ENCODE assay signal across 30 cellular contexts in the genomic region with DNA sequence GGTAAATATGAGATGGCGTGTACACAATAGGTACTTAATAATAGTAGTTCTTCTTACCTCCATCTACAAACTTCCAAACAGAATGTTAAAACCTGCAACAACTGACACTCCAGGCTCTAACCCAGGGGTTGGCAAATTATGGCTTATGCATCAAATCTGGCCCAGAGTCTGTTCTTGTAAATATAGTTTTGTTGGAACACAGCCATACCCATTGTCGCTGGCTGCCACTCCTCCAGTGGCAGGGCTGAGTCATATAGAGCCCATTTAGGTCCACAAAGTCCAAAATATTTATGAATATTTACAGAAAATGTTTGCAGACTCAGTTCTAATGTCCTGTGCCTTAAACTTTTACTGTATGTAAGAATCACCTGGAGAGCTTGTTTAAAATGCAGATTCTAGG.
DNase-seq lines count a peak whose midpoint lies in the region; ATAC-seq, FAIRE-seq and TF ChIP-seq lines count a peak whose summit lies in the region.
"Had no signal": no experiment of that assay in that cellular context is flagged by ENCODE, and none has a peak within 500 bp of the region (broad histone marks: within the 10 kb centered on the region; RNA-seq: fewer than 3 reads in every experiment).

No MANE protein-coding gene starts in this region.

- POLR2A ChIA-PET in MCF 10A (lab: Yijun Ruan, JAX) = no interaction called here
- POLR2A ChIA-PET in PC-3 (lab: Charles Lee; ENCODE audit: unreplicated experiment) = no interaction called here

- H3K27ac Mint-ChIP-seq in MCF 10A (ENCODE audit: low read depth, unreplicated experiment) (no peak overlapping the region), osteocyte (ENCODE audit: unreplicated experiment) (no peak overlapping the region)
- H3K27ac Mint-ChIP-seq: activated CD4-positive, alpha-beta memory T cell treated with anti-CD3 and anti-CD28 coated beads, Interleukin-2, amount 10 ng/mL, durations not matched to agents 7 days and 5 days; B cell; CD8-positive, alpha-beta T cell; natural killer cell treated with Interleukin-12 subunit alpha and Interleukin-12 subunit beta and Interleukin-15 and Interleukin-18, amount 100 ng/mL, for 72 hours had no signal

- no TSS peak for BruUV-seq in MCF 10A (replicated peaks; lab: Mats Ljungman, UMichigan)
- BruUV-seq in PC-3 (replicated peaks; lab: Mats Ljungman, UMichigan) = no TSS peak

- H3K79me2 ChIP-seq in PC-3 (ENCODE audit: low read length) = no peaks in the 10 kb centered on the region

- FAIRE-seq in GM12892 (lab: Jason Lieb, UNC) = no peak
- FAIRE-seq: frontal cortex, G401.6, GM19239, small intestine had no signal

- H3K4me3 ChIP-seq in breast epithelium (no peak overlapping the region), PC-3 (ENCODE audit: low read length) (no peak overlapping the region), HAP-1 (no peak overlapping the region)
- H3K4me3 ChIP-seq: ascending aorta, lower lobe of right lung, tibial nerve had no signal

- no peaks in the 10 kb centered on the region for H4K20me1 ChIP-seq in PC-3 (ENCODE audit: low read length)

- H3K4me1 Mint-ChIP-seq in MCF 10A (ENCODE audit: insufficient read depth, unreplicated experiment) (peaks cover 41% of the 10 kb centered on the region), osteocyte (ENCODE audit: unreplicated experiment) (peaks cover 8% of the 10 kb centered on the region)
- H3K4me1 Mint-ChIP-seq: activated CD4-positive, alpha-beta memory T cell treated with anti-CD3 and anti-CD28 coated beads, Interleukin-2, amount 10 ng/mL, durations not matched to agents 7 days and 5 days; B cell had no signal

- H3K36me3 Mint-ChIP-seq in MCF 10A (ENCODE audit: insufficient read depth, unreplicated experiment) (no peaks in the 10 kb centered on the region), osteocyte (ENCODE audit: unreplicated experiment) (no peaks in the 10 kb centered on the region)
- H3K36me3 Mint-ChIP-seq: CD8-positive, alpha-beta T cell; natural killer cell treated with Interleukin-12 subunit alpha and Interleukin-12 subunit beta and Interleukin-15 and Interleukin-18, amount 100 ng/mL, for 72 hours had no signal

- H2AFZ ChIP-seq in PC-3 (ENCODE audit: low read length) = no peak overlapping the region

- no peaks in the 10 kb centered on the region for H3K4me1 ChIP-seq in breast epithelium
- H3K4me1 ChIP-seq in PC-3 (ENCODE audit: insufficient read depth, low read length) = peaks cover 50% of the 10 kb centered on the region
- peaks cover 20% of the 10 kb centered on the region for H3K4me1 ChIP-seq in HAP-1
- H3K4me1 ChIP-seq: ascending aorta, lower lobe of right lung, tibial nerve had no signal

- DNase-seq in MCF 10A (ENCODE audit: unreplicated experiment) = peak; percentile 37
- DNase-seq in breast epithelium (ENCODE audit: low spot score in 2 of 2) = no peak
- peak; percentile 39 for DNase-seq in NCI-H1105 (lab: John Stamatoyannopoulos, UW)
- DNase-seq in PC-3 = peak; percentile 89
- DNase-seq in GM12892 (ENCODE audit: insufficient read length) = no peak
- DNase-seq in osteocyte (ENCODE audit: extremely low spot score, unreplicated experiment) = no peak
- DNase-seq in HAP-1 (ENCODE audit: low spot score in 2 of 2) = no peak
- DNase-seq: activated CD4-positive, alpha-beta memory T cell treated with anti-CD3 and anti-CD28 coated beads, Interleukin-2, amount 10 ng/mL, durations not matched to agents 7 days and 5 days; activated CD8-positive, alpha-beta memory T cell treated with anti-CD3 and anti-CD28 coated beads, Interleukin-2, amount 50 U/mL, for 48 hours; activated naive CD4-positive, alpha-beta T cell treated with anti-CD3 and anti-CD28 coated beads, Interleukin-2, amount 50 U/mL, for 16 hours; CD8-positive, alpha-beta T cell; cortex of kidney; DMS 273 treated with DMSO at 0.1 percent for 48 hours; HCEC 1CT; Kasumi-1; kidney glomerular epithelial cell; lower lobe of right lung; NCI-H1417; RPMI8226; small intestine; T-helper 1 cell had no signal

- H3K27me3 ChIP-seq in breast epithelium (no peaks in the 10 kb centered on the region), PC-3 (ENCODE audit: low read length) (no peaks in the 10 kb centered on the region), HAP-1 (ENCODE audit: low read depth) (no peaks in the 10 kb centered on the region)
- H3K27me3 ChIP-seq: ascending aorta, tibial nerve had no signal

- H3K9me2 ChIP-seq in PC-3 (replicated peaks; ENCODE audit: low read length) = no peaks in the 10 kb centered on the region

- H3K9me3 ChIP-seq in breast epithelium = no peaks in the 10 kb centered on the region
- no peaks in the 10 kb centered on the region for H3K9me3 ChIP-seq in PC-3 (ENCODE audit: low read length)
- H3K9me3 ChIP-seq in HAP-1 = no peaks in the 10 kb centered on the region
- H3K9me3 ChIP-seq: ascending aorta, lower lobe of right lung, tibial nerve had no signal

- no peak overlapping the region for H3K9ac ChIP-seq in PC-3 (ENCODE audit: low read length)

- intact Hi-C loops in MCF 10A (cut with micrococcal nuclease) (no loop called here), breast epithelium (cut with DNase I; ENCODE audit: low total_unique reads) (no loop called here), PC-3 (cut with micrococcal nuclease) (no loop called here)

- no peak overlapping the region for H3K4me3 Mint-ChIP-seq in MCF 10A (ENCODE audit: unreplicated experiment)
- H3K4me3 Mint-ChIP-seq in osteocyte (ENCODE audit: unreplicated experiment) = no peak overlapping the region
- H3K4me3 Mint-ChIP-seq: activated CD4-positive, alpha-beta memory T cell treated with anti-CD3 and anti-CD28 coated beads, Interleukin-2, amount 10 ng/mL, durations not matched to agents 7 days and 5 days; B cell; CD8-positive, alpha-beta T cell; natural killer cell treated with Interleukin-12 subunit alpha and Interleukin-12 subunit beta and Interleukin-15 and Interleukin-18, amount 100 ng/mL, for 72 hours had no signal

- no peak for TF ChIP-seq CTCF in MCF 10A (IDR thresholded peaks at IDR 0.05; ENCODE audit: unreplicated experiment)
- TF ChIP-seq CTCF in breast epithelium (IDR thresholded peaks at IDR 0.05) = no peak
- no peak for TF ChIP-seq CTCF in PC-3 (conservative IDR thresholded peaks at IDR 0.05; ENCODE audit: low read depth, low read length)
- no peak for TF ChIP-seq CTCF in osteocyte (IDR thresholded peaks at IDR 0.05)

- ATAC-seq in PC-3 (peak; percentile 57), GM21423 (IDR thresholded peaks at IDR 0.05; ENCODE audit: unreplicated experiment) (no peak)
- ATAC-seq: activated CD4-positive, CD25-positive, alpha-beta regulatory T cell treated with anti-CD3 and anti-CD28 coated beads, Interleukin-2, amount 50 U/mL, for 24 hours; CD8-positive, alpha-beta T cell; lower lobe of right lung; natural killer cell treated with Interleukin-12 subunit alpha and Interleukin-12 subunit beta and Interleukin-15 and Interleukin-18, amount 100 ng/mL, for 72 hours had no signal

- no peaks in the 10 kb centered on the region for H3K27me3 Mint-ChIP-seq in MCF 10A (ENCODE audit: insufficient read depth, unreplicated experiment)
- H3K27me3 Mint-ChIP-seq in osteocyte (ENCODE audit: unreplicated experiment) = peaks cover 2% of the 10 kb centered on the region
- H3K27me3 Mint-ChIP-seq: activated CD4-positive, alpha-beta memory T cell treated with anti-CD3 and anti-CD28 coated beads, Interleukin-2, amount 10 ng/mL, durations not matched to agents 7 days and 5 days; B cell; natural killer cell treated with Interleukin-12 subunit alpha and Interleukin-12 subunit beta and Interleukin-15 and Interleukin-18, amount 100 ng/mL, for 72 hours had no signal

- no peaks in the 10 kb centered on the region for H3F3A ChIP-seq in PC-3 (ENCODE audit: low read length, unreplicated experiment)

- in situ Hi-C loops in HAP-1 (cut with MboI; ENCODE audit: low sequenced_read_pairs) = loop anchor here (25.0 kb wide), 1 partner anchor 89 kb away; no protein-coding TSS in a partner anchor

- no peak overlapping the region for H3K27ac ChIP-seq in breast epithelium
- peak overlapping the region; percentile 28 for H3K27ac ChIP-seq in PC-3 (ENCODE audit: low read length)
- H3K27ac ChIP-seq: ascending aorta, lower lobe of right lung, tibial nerve had no signal

- H3K36me3 ChIP-seq in breast epithelium (no peaks in the 10 kb centered on the region), PC-3 (ENCODE audit: low read depth, low read length) (no peaks in the 10 kb centered on the region), HAP-1 (replicated peaks) (no peaks in the 10 kb centered on the region)
- H3K36me3 ChIP-seq: ascending aorta, lower lobe of right lung, tibial nerve had no signal

- no peak for TF ChIP-seq POLR2A in breast epithelium (IDR thresholded peaks at IDR 0.05)
- TF ChIP-seq POLR2A in GM12892 (IDR thresholded peaks at IDR 0.05; ENCODE audit: low read depth, low read length) = no peak

- H3K4me2 ChIP-seq in PC-3 (ENCODE audit: low read length) = 0 out of 2 replicates have a peak overlapping the region, but pooled peaks have one; percentile 8

- H3K9me3 Mint-ChIP-seq in MCF 10A (ENCODE audit: unreplicated experiment) = no peaks in the 10 kb centered on the region
- peaks cover 2% of the 10 kb centered on the region for H3K9me3 Mint-ChIP-seq in osteocyte (ENCODE audit: unreplicated experiment)

- CTCF ChIA-PET in MCF 10A (lab: Yijun Ruan, JAX) (interaction anchor here (0.9 kb wide), 1 partner anchor 25 kb away, joined by 3 read pairs; no protein-coding TSS in a partner anchor), PC-3 (lab: Charles Lee) (interaction anchor here (0.5 kb wide), 1 partner anchor 9 kb away, joined by 3 read pairs; no protein-coding TSS in a partner anchor)

Comparison
In these comparisons a context has a peak if more than half of its experiments do, and no peak if none do; other contexts are left out.
1. DNase-seq: peak in MCF 10A (single experiment), NCI-H1105 (single experiment) and PC-3 (single experiment); none in breast epithelium (0 of 2), GM12892 (single experiment), osteocyte (single experiment) and HAP-1 (0 of 2).